Comparison of ENCODE assay signal across 2 cellular contexts in the genomic region with DNA sequence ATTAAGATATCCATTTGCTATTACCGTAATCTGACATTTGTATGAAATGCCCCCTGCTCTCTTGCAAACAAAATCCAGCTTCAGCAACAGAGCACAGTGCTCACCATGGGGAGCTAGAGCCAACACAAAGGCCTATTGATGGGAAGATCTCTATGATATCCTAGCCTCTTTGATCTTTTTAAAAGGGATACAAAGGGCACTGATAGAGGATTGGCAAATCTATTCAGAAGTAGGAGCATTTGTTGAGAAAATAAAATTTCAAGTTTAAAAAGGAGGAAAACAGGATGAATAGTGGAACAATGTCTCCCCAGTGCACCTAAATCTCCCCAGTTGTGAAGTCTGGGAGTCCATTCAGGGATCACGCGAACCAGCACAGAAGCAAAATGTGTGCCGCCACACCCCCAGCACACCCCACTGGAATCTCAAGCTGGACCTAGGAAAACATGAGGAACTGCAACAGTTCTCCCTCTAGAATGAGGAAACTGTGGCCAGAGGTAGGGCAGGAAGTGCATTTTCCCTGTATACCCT.
A peak's percentile ranks its signal among the peaks of the same experiment; 100 is the strongest.
TF ChIP-seq lines count a peak whose summit lies in the region.

No MANE protein-coding gene starts in this region.

TF ChIP-seq in IMR-90, 13 proteins besides CTCF, POLR2A, EP300 and RAD21:
- TF ChIP-seq RFX5 (IDR thresholded peaks at IDR 0.05; ENCODE audit: low read depth, low read length): no peak
- no peak for TF ChIP-seq FOS (IDR thresholded peaks at IDR 0.05; ENCODE audit: low read depth, low read length)
- TF ChIP-seq NFE2L2 (IDR thresholded peaks at IDR 0.05; ENCODE audit: low read depth, low read length): no peak
- TF ChIP-seq CHD1 (IDR thresholded peaks at IDR 0.05; ENCODE audit: low read depth, low read length): no peak
- TF ChIP-seq, protein P1, sequence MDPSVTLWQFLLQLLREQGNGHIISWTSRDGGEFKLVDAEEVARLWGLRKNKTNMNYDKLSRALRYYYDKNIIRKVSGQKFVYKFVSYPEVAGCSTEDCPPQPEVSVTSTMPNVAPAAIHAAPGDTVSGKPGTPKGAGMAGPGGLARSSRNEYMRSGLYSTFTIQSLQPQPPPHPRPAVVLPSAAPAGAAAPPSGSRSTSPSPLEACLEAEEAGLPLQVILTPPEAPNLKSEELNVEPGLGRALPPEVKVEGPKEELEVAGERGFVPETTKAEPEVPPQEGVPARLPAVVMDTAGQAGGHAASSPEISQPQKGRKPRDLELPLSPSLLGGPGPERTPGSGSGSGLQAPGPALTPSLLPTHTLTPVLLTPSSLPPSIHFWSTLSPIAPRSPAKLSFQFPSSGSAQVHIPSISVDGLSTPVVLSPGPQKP (IDR thresholded peaks at IDR 0.05; ENCODE audit: borderline replicate concordance, low read depth, low read length): no peak
- TF ChIP-seq, protein P2, sequence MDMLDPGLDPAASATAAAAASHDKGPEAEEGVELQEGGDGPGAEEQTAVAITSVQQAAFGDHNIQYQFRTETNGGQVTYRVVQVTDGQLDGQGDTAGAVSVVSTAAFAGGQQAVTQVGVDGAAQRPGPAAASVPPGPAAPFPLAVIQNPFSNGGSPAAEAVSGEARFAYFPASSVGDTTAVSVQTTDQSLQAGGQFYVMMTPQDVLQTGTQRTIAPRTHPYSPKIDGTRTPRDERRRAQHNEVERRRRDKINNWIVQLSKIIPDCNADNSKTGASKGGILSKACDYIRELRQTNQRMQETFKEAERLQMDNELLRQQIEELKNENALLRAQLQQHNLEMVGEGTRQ (IDR thresholded peaks at IDR 0.05; ENCODE audit: low read depth, low read length): no peak
- no peak for TF ChIP-seq MAFK (IDR thresholded peaks at IDR 0.05; ENCODE audit: low read depth, low read length)
- TF ChIP-seq SMC3 (IDR thresholded peaks at IDR 0.05; ENCODE audit: low read depth, low read length): no peak
- TF ChIP-seq MXI1 (IDR thresholded peaks at IDR 0.05; ENCODE audit: borderline replicate concordance, low read depth, low read length): no peak
- no peak for TF ChIP-seq MAZ (IDR thresholded peaks at IDR 0.05; ENCODE audit: borderline replicate concordance, low read depth, low read length)
- TF ChIP-seq BHLHE40 (IDR thresholded peaks at IDR 0.05; ENCODE audit: low read depth, low read length): no peak
- no peak for TF ChIP-seq CEBPB (IDR thresholded peaks at IDR 0.05; ENCODE audit: low read depth, low read length)
- no peak for TF ChIP-seq RCOR1 (IDR thresholded peaks at IDR 0.05; ENCODE audit: insufficient replicate concordance, low read length)

TF ChIP-seq in HepG2, 621 proteins besides CTCF, POLR2A, EP300 and RAD21 (continues in another document):
- TF ChIP-seq GZF1 (CRISPR knock-in tag; IDR thresholded peaks at IDR 0.05) (peak; percentile 76; the same call in 1 of the 2 replicates), ZFP37 (CRISPR knock-in tag; IDR thresholded peaks at IDR 0.05; ENCODE audit: borderline replicate concordance) (no peak), FOXM1 (CRISPR knock-in tag; IDR thresholded peaks at IDR 0.05) (no peak), ZNF430 (CRISPR knock-in tag; IDR thresholded peaks at IDR 0.05) (0 out of 2 replicates have a peak, but pooled peaks have one; percentile 35), TCF7 (IDR thresholded peaks at IDR 0.05; ENCODE audit: low read depth) (peak; percentile 87), ZSCAN9 (CRISPR knock-in tag; IDR thresholded peaks at IDR 0.05; ENCODE audit: borderline replicate concordance) (peak; percentile 29; the same call in 1 of the 2 replicates), CHD4 (IDR thresholded peaks at IDR 0.05; ENCODE audit: borderline replicate concordance, low read length) (peak; percentile 81; the same call in 1 of the 2 replicates), PHF5A (CRISPR knock-in tag; IDR thresholded peaks at IDR 0.05; ENCODE audit: low read depth, unreplicated experiment) (peak; percentile 57), SATB2 (CRISPR knock-in tag; IDR thresholded peaks at IDR 0.05) (no peak), ATRX (CRISPR knock-in tag; IDR thresholded peaks at IDR 0.05; ENCODE audit: borderline replicate concordance) (no peak), HOXD1 (CRISPR knock-in tag; IDR thresholded peaks at IDR 0.05) (no peak), MED13 (CRISPR knock-in tag; IDR thresholded peaks at IDR 0.05) (no peak), PAF1 (CRISPR knock-in tag; IDR thresholded peaks at IDR 0.05) (no peak), ZEB1 (IDR thresholded peaks at IDR 0.05; ENCODE audit: insufficient replicate concordance, low read depth) (no peak), TBX2 (CRISPR knock-in tag; IDR thresholded peaks at IDR 0.05; ENCODE audit: borderline replicate concordance) (peak; percentile 72; the same call in 1 of the 2 replicates), PHF21A (CRISPR knock-in tag; IDR thresholded peaks at IDR 0.05) (peak; percentile 78), ZNF296 (CRISPR knock-in tag; conservative IDR thresholded peaks at IDR 0.05) (no peak), ETV5 (CRISPR knock-in tag; IDR thresholded peaks at IDR 0.05; ENCODE audit: borderline replicate concordance) (peak; percentile 69; the same call in 1 of the 2 replicates), ZMAT3 (CRISPR knock-in tag; conservative IDR thresholded peaks at IDR 0.05) (0 out of 2 replicates have a peak, but pooled peaks have one; percentile 18)
- TF ChIP-seq, protein P3, sequence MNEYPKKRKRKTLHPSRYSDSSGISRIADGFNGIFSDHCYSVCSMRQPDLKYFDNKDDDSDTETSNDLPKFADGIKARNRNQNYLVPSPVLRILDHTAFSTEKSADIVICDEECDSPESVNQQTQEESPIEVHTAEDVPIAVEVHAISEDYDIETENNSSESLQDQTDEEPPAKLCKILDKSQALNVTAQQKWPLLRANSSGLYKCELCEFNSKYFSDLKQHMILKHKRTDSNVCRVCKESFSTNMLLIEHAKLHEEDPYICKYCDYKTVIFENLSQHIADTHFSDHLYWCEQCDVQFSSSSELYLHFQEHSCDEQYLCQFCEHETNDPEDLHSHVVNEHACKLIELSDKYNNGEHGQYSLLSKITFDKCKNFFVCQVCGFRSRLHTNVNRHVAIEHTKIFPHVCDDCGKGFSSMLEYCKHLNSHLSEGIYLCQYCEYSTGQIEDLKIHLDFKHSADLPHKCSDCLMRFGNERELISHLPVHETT (CRISPR knock-in tag; conservative IDR thresholded peaks at IDR 0.05): no peak
- TF ChIP-seq, protein P4, sequence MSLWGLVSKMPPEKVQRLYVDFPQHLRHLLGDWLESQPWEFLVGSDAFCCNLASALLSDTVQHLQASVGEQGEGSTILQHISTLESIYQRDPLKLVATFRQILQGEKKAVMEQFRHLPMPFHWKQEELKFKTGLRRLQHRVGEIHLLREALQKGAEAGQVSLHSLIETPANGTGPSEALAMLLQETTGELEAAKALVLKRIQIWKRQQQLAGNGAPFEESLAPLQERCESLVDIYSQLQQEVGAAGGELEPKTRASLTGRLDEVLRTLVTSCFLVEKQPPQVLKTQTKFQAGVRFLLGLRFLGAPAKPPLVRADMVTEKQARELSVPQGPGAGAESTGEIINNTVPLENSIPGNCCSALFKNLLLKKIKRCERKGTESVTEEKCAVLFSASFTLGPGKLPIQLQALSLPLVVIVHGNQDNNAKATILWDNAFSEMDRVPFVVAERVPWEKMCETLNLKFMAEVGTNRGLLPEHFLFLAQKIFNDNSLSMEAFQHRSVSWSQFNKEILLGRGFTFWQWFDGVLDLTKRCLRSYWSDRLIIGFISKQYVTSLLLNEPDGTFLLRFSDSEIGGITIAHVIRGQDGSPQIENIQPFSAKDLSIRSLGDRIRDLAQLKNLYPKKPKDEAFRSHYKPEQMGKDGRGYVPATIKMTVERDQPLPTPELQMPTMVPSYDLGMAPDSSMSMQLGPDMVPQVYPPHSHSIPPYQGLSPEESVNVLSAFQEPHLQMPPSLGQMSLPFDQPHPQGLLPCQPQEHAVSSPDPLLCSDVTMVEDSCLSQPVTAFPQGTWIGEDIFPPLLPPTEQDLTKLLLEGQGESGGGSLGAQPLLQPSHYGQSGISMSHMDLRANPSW (CRISPR knock-in tag; IDR thresholded peaks at IDR 0.05; ENCODE audit: borderline replicate concordance): peak; percentile 70; the same call in 1 of the 2 replicates
- TF ChIP-seq, protein P5, sequence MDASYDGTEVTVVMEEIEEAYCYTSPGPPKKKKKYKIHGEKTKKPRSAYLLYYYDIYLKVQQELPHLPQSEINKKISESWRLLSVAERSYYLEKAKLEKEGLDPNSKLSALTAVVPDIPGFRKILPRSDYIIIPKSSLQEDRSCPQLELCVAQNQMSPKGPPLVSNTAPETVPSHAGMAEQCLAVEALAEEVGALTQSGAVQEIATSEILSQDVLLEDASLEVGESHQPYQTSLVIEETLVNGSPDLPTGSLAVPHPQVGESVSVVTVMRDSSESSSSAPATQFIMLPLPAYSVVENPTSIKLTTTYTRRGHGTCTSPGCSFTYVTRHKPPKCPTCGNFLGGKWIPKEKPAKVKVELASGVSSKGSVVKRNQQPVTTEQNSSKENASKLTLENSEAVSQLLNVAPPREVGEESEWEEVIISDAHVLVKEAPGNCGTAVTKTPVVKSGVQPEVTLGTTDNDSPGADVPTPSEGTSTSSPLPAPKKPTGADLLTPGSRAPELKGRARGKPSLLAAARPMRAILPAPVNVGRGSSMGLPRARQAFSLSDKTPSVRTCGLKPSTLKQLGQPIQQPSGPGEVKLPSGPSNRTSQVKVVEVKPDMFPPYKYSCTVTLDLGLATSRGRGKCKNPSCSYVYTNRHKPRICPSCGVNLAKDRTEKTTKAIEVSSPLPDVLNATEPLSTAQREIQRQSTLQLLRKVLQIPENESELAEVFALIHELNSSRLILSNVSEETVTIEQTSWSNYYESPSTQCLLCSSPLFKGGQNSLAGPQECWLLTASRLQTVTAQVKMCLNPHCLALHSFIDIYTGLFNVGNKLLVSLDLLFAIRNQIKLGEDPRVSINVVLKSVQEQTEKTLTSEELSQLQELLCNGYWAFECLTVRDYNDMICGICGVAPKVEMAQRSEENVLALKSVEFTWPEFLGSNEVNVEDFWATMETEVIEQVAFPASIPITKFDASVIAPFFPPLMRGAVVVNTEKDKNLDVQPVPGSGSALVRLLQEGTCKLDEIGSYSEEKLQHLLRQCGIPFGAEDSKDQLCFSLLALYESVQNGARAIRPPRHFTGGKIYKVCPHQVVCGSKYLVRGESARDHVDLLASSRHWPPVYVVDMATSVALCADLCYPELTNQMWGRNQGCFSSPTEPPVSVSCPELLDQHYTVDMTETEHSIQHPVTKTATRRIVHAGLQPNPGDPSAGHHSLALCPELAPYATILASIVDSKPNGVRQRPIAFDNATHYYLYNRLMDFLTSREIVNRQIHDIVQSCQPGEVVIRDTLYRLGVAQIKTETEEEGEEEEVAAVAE (CRISPR knock-in tag; IDR thresholded peaks at IDR 0.05; ENCODE audit: borderline replicate concordance): no peak
- TF ChIP-seq, protein P6, sequence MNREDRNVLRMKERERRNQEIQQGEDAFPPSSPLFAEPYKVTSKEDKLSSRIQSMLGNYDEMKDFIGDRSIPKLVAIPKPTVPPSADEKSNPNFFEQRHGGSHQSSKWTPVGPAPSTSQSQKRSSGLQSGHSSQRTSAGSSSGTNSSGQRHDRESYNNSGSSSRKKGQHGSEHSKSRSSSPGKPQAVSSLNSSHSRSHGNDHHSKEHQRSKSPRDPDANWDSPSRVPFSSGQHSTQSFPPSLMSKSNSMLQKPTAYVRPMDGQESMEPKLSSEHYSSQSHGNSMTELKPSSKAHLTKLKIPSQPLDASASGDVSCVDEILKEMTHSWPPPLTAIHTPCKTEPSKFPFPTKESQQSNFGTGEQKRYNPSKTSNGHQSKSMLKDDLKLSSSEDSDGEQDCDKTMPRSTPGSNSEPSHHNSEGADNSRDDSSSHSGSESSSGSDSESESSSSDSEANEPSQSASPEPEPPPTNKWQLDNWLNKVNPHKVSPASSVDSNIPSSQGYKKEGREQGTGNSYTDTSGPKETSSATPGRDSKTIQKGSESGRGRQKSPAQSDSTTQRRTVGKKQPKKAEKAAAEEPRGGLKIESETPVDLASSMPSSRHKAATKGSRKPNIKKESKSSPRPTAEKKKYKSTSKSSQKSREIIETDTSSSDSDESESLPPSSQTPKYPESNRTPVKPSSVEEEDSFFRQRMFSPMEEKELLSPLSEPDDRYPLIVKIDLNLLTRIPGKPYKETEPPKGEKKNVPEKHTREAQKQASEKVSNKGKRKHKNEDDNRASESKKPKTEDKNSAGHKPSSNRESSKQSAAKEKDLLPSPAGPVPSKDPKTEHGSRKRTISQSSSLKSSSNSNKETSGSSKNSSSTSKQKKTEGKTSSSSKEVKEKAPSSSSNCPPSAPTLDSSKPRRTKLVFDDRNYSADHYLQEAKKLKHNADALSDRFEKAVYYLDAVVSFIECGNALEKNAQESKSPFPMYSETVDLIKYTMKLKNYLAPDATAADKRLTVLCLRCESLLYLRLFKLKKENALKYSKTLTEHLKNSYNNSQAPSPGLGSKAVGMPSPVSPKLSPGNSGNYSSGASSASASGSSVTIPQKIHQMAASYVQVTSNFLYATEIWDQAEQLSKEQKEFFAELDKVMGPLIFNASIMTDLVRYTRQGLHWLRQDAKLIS (CRISPR knock-in tag; IDR thresholded peaks at IDR 0.05): no peak
- TF ChIP-seq, protein P7, sequence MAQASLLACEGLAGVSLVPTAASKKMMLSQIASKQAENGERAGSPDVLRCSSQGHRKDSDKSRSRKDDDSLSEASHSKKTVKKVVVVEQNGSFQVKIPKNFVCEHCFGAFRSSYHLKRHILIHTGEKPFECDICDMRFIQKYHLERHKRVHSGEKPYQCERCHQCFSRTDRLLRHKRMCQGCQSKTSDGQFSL (CRISPR knock-in tag; IDR thresholded peaks at IDR 0.05): no peak
- TF ChIP-seq, protein P8, sequence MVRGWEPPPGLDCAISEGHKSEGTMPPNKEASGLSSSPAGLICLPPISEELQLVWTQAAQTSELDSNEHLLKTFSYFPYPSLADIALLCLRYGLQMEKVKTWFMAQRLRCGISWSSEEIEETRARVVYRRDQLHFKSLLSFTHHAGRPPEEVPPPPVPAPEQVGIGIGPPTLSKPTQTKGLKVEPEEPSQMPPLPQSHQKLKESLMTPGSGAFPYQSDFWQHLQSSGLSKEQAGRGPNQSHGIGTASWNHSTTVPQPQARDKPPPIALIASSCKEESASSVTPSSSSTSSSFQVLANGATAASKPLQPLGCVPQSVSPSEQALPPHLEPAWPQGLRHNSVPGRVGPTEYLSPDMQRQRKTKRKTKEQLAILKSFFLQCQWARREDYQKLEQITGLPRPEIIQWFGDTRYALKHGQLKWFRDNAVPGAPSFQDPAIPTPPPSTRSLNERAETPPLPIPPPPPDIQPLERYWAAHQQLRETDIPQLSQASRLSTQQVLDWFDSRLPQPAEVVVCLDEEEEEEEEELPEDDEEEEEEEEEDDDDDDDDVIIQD (CRISPR knock-in tag; IDR thresholded peaks at IDR 0.05; ENCODE audit: low read depth): no peak
- TF ChIP-seq, protein P9, sequence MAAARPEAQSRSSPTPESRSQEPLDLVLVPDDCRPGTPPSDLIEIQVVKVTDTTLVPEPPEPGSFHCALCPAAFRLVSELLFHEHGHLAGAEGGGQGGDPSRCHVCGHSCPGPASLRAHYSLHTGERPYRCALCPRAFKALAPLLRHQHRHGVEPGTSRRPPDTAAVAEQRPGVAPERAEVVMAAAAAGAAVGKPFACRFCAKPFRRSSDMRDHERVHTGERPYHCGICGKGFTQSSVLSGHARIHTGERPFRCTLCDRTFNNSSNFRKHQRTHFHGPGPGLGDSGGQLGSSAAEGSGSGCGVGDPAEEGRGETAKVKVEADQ (CRISPR knock-in tag; IDR thresholded peaks at IDR 0.05; ENCODE audit: borderline replicate concordance): no peak
- TF ChIP-seq, protein P10, sequence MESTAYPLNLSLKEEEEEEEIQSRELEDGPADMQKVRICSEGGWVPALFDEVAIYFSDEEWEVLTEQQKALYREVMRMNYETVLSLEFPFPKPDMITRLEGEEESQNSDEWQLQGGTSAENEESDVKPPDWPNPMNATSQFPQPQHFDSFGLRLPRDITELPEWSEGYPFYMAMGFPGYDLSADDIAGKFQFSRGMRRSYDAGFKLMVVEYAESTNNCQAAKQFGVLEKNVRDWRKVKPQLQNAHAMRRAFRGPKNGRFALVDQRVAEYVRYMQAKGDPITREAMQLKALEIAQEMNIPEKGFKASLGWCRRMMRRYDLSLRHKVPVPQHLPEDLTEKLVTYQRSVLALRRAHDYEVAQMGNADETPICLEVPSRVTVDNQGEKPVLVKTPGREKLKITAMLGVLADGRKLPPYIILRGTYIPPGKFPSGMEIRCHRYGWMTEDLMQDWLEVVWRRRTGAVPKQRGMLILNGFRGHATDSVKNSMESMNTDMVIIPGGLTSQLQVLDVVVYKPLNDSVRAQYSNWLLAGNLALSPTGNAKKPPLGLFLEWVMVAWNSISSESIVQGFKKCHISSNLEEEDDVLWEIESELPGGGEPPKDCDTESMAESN (CRISPR knock-in tag; conservative IDR thresholded peaks at IDR 0.05): no peak
